28 cellular contexts compared by ENCODE assay signal in the genomic region with DNA sequence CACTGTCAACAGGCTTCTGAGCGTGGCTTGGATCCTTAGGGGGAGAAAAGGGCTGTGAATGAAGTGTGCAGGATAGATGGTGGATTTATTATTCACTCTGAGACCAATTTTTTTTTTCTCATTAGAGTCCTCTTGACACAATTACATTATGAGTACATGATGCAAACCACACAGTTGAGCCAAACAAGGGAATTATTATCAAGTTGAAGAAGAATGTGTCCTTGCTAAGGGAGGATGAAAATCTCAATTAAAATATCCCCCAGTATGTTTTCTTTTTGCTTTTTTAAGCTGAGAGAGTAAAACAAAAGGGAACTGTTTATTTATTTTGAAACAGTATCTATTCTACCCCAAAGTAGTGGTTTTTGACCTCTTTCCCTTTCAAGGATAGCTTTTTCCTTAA.
"Had no signal": no experiment of that assay in that cellular context is flagged by ENCODE, and none has a peak within 500 bp of the region (broad histone marks: within the 10 kb centered on the region; RNA-seq: fewer than 3 reads in every experiment).

No MANE protein-coding gene starts in this region.

- H3K9me3 ChIP-seq: left lung, lower lobe of right lung, ovary, right atrium auricular region, right lobe of liver, stomach, thoracic aorta, tibial artery, upper lobe of right lung had no signal

- H3K27ac Mint-ChIP-seq: immature natural killer cell; naive thymus-derived CD8-positive, alpha-beta T cell; nephron; progenitor cell of endocrine pancreas; stimulated activated naive B cell treated with anti-CD40 and anti-IgM and Interleukin-4, amounts not matched to agents 10 μg/mL and 1 μg/mL and 100 μg/mL, for 72 hours had no signal

- H3K4me1 Mint-ChIP-seq: immature natural killer cell; naive thymus-derived CD8-positive, alpha-beta T cell; nephron; stimulated activated naive B cell treated with anti-CD40 and anti-IgM and Interleukin-4, amounts not matched to agents 10 μg/mL and 1 μg/mL and 100 μg/mL, for 72 hours had no signal

- H3K4me3 Mint-ChIP-seq: immature natural killer cell; naive thymus-derived CD8-positive, alpha-beta T cell; nephron; stimulated activated naive B cell treated with anti-CD40 and anti-IgM and Interleukin-4, amounts not matched to agents 10 μg/mL and 1 μg/mL and 100 μg/mL, for 72 hours had no signal

- DNase-seq: hypothalamus; immature natural killer cell; kidney; left colon; left lung; lower lobe of right lung; mammary epithelial cell; mesenchymal stem cell; naive thymus-derived CD8-positive, alpha-beta T cell; ovary; right lobe of liver; stimulated activated CD4-positive, alpha-beta T cell treated with anti-CD3 and anti-CD28 coated beads, Interleukin-12 subunit alpha, Interleukin-12 subunit beta, amount 100 ng/mL, for 4 hours; stimulated activated CD4-positive, alpha-beta T cell treated with anti-CD3 and anti-CD28 coated beads, Interleukin-15, amount 100 ng/mL, for 24 hours; stimulated activated CD4-positive, alpha-beta T cell treated with anti-CD3 and anti-CD28 coated beads, Interleukin-2, amount 100 ng/mL, for 24 hours; stimulated activated CD4-positive, alpha-beta T cell treated with anti-CD3 and anti-CD28 coated beads, Interleukin-4, amount 100 ng/mL, for 1 hour; stimulated activated naive B cell treated with anti-CD40 and anti-IgM and Interleukin-4, amounts not matched to agents 10 μg/mL and 1 μg/mL and 100 μg/mL, for 72 hours; stimulated activated naive CD8-positive, alpha-beta T cell treated with anti-CD3 and anti-CD28 coated beads, Interleukin-15, Interleukin-2, amounts not matched to agents 100 U/mL and 50 U/mL, for 24 hours; stomach; tibial artery; trophoblast cell; upper lobe of right lung had no signal

- H3K36me3 ChIP-seq: ovary had no signal

- H3K4me1 ChIP-seq: left lung, lower lobe of right lung, right atrium auricular region, right lobe of liver, stomach, tibial artery, upper lobe of right lung had no signal

- H3K27me3 ChIP-seq: left lung, ovary, right atrium auricular region, right lobe of liver, stomach, tibial artery, upper lobe of right lung had no signal

- H3K27ac ChIP-seq: left lung, lower lobe of right lung, ovary, right atrium auricular region, right lobe of liver, skin epidermis, stomach, thoracic aorta, tibial artery, upper lobe of right lung had no signal

- H3K9me3 Mint-ChIP-seq: immature natural killer cell; naive thymus-derived CD8-positive, alpha-beta T cell; nephron; stimulated activated naive B cell treated with anti-CD40 and anti-IgM and Interleukin-4, amounts not matched to agents 10 μg/mL and 1 μg/mL and 100 μg/mL, for 72 hours had no signal

- H3K36me3 Mint-ChIP-seq: immature natural killer cell; naive thymus-derived CD8-positive, alpha-beta T cell; stimulated activated naive B cell treated with anti-CD40 and anti-IgM and Interleukin-4, amounts not matched to agents 10 μg/mL and 1 μg/mL and 100 μg/mL, for 72 hours had no signal

- ATAC-seq: left colon; left lung; lower lobe of right lung; naive thymus-derived CD8-positive, alpha-beta T cell; right lobe of liver; stimulated activated naive B cell treated with anti-CD40 and anti-IgM and Interleukin-4, amounts not matched to agents 10 μg/mL and 1 μg/mL and 100 μg/mL, for 72 hours; stimulated activated naive CD8-positive, alpha-beta T cell treated with anti-CD3 and anti-CD28 coated beads, Interleukin-15, Interleukin-2, amounts not matched to agents 100 U/mL and 50 U/mL, for 24 hours; upper lobe of right lung had no signal

- H3K4me3 ChIP-seq: left lung, lower lobe of right lung, ovary, right atrium auricular region, right lobe of liver, skin epidermis, stomach, thoracic aorta, tibial artery, upper lobe of right lung had no signal

- H3K27me3 Mint-ChIP-seq: naive thymus-derived CD8-positive, alpha-beta T cell; progenitor cell of endocrine pancreas; stimulated activated naive B cell treated with anti-CD40 and anti-IgM and Interleukin-4, amounts not matched to agents 10 μg/mL and 1 μg/mL and 100 μg/mL, for 72 hours had no signal

- FAIRE-seq: islet of Langerhans, kidney, urothelium cell line had no signal
